9 cellular contexts compared by ENCODE assay signal in genomic region chr13:33123066-33123940, GRCh38.
DNase-seq lines count a peak whose midpoint lies in the region; ATAC-seq and TF ChIP-seq lines count a peak whose summit lies in the region.
"Had no signal": no experiment of that assay in that cellular context is flagged by ENCODE, and none has a peak within 500 bp of the region (broad histone marks: within the 10 kb centered on the region; RNA-seq: fewer than 3 reads in every experiment).

No MANE protein-coding gene starts in this region.

- H3K27me3 ChIP-seq in BLaER1 treated with 17β-estradiol and CSF1 and Interleukin-3, amounts not matched to agents 10 nM and 100 nM = no peaks in the 10 kb centered on the region
- no peaks in the 10 kb centered on the region for H3K27me3 ChIP-seq in colonic mucosa
- H3K27me3 ChIP-seq: Peyer's patch had no signal

- H3K27ac ChIP-seq in BLaER1 treated with 17β-estradiol and CSF1 and Interleukin-3, amounts not matched to agents 10 nM and 100 nM = peak overlapping the region in 8 of 11 experiments; percentile 20 to 80 (median 72); a peak in 14 of 22 replicates
- peak overlapping the region; percentile 4 for H3K27ac ChIP-seq in colonic mucosa

- H3K4me2 ChIP-seq in BLaER1 treated with 17β-estradiol and CSF1 and Interleukin-3, amounts not matched to agents 10 nM and 100 nM = peak overlapping the region in 7 of 11 experiments; percentile 22 to 75 (median 59); a peak in 11 of 22 replicates

- peaks cover 0 to 87% (median 10%) of the 10 kb centered on the region in 10 experiments; a peak in 10 of 20 replicates for H3K4me1 ChIP-seq in BLaER1 treated with 17β-estradiol and CSF1 and Interleukin-3, amounts not matched to agents 10 nM and 100 nM
- H3K4me1 ChIP-seq in colonic mucosa = no peaks in the 10 kb centered on the region

- H3K4me3 ChIP-seq in BLaER1 treated with 17β-estradiol and CSF1 and Interleukin-3, amounts not matched to agents 10 nM and 100 nM = no peak overlapping the region
- H3K4me3 ChIP-seq in colonic mucosa = no peak overlapping the region
- H3K4me3 ChIP-seq: Peyer's patch had no signal

- no peak for ATAC-seq in GM19023 (IDR thresholded peaks at IDR 0.05; ENCODE audit: unreplicated experiment)
- no peak for ATAC-seq in GM21737 (IDR thresholded peaks at IDR 0.05; ENCODE audit: unreplicated experiment)

- no peaks in the 10 kb centered on the region for H3K9me3 ChIP-seq in BLaER1 treated with 17β-estradiol and CSF1 and Interleukin-3, amounts not matched to agents 10 nM and 100 nM (replicated peaks in 1 of 11)
- no peaks in the 10 kb centered on the region for H3K9me3 ChIP-seq in colonic mucosa
- H3K9me3 ChIP-seq: Peyer's patch had no signal

- no peaks in the 10 kb centered on the region; a peak in 1 of 22 replicates for H3K36me3 ChIP-seq in BLaER1 treated with 17β-estradiol and CSF1 and Interleukin-3, amounts not matched to agents 10 nM and 100 nM
- H3K36me3 ChIP-seq in colonic mucosa = no peaks in the 10 kb centered on the region
- H3K36me3 ChIP-seq: Peyer's patch had no signal

- no peak for TF ChIP-seq CTCF in colonic mucosa (IDR thresholded peaks at IDR 0.05)

- DNase-seq in NCI-H2081 treated with DMSO at 0.1 percent for 48 hours (lab: John Stamatoyannopoulos, UW) (peak; percentile 32), colonic mucosa (no peak), midbrain (lab: John Stamatoyannopoulos, UW) (peak; percentile 33), retina (no peak), GM19238 (ENCODE audit: insufficient read length, low spot score) (no peak)

- no peaks in the 10 kb centered on the region for H4K20me1 ChIP-seq in BLaER1 treated with 17β-estradiol and CSF1 and Interleukin-3, amounts not matched to agents 10 nM and 100 nM

- peak overlapping the region in 5 of 11 experiments; percentile 10 to 67 (median 37); a peak in 7 of 22 replicates for H3K9ac ChIP-seq in BLaER1 treated with 17β-estradiol and CSF1 and Interleukin-3, amounts not matched to agents 10 nM and 100 nM
- peak overlapping the region in 1 of 2 donors; percentile 12 for H3K9ac ChIP-seq in colonic mucosa (ENCODE audit: low read depth in 2 of 2, low read length in 2 of 2)

- intact Hi-C loops in colonic mucosa (cut with DNase I) = no loop called here

Comparison
In these comparisons a context has a peak if more than half of its experiments do, and no peak if none do; other contexts are left out.
1. DNase-seq: peak in NCI-H2081 treated with DMSO at 0.1 percent for 48 hours (single experiment) and midbrain (single experiment); none in colonic mucosa (single experiment), retina (single experiment) and GM19238 (single experiment).